8 cellular contexts compared by ENCODE assay signal in genomic region chr20:35698298-35699126, GRCh38. TPM values are rescaled to one million over a fixed set of nuclear protein-coding genes. Genes with fewer than 3 reads are reported as not detected.
DNase-seq lines count a peak whose midpoint lies in the region; ATAC-seq, FAIRE-seq and TF ChIP-seq lines count a peak whose summit lies in the region.

No MANE protein-coding gene starts in this region.

- no peak for TF ChIP-seq POLR2A in GM12891 (IDR thresholded peaks at IDR 0.05; ENCODE audit: low read depth, low read length)

- in situ Hi-C loops in HAP-1 (cut with MboI; ENCODE audit: low sequenced_read_pairs) = no loop called here

- TF ChIP-seq CTCF in OCI-LY1 (IDR thresholded peaks at IDR 0.05; ENCODE audit: low read length) (no peak), thoracic aorta (IDR thresholded peaks at IDR 0.05) (no peak)

- H3K4me3 ChIP-seq in HAP-1 = peak overlapping the region; percentile 81
- H3K4me3 ChIP-seq in OCI-LY1 (ENCODE audit: low read depth, low read length, poor library complexity, severe bottlenecking) = peak overlapping the region; percentile 87
- peak overlapping the region; percentile 95 for H3K4me3 ChIP-seq in thoracic aorta

- H3K9me2 ChIP-seq in OCI-LY1 (ENCODE audit: low read depth, low read length) = no peaks in the 10 kb centered on the region

- ATAC-seq in left lobe of liver (peak; percentile 56), thoracic aorta (ENCODE audit: insufficient number of reproducible peaks, low FRiP score, low read depth) (peak; percentile 23)

- no peak for FAIRE-seq in GM12891 (lab: Jason Lieb, UNC)

- H3K27ac ChIP-seq in OCI-LY1 (ENCODE audit: low read depth, low read length, poor library complexity, severe bottlenecking) = peak overlapping the region; percentile 59
- H3K27ac ChIP-seq in caudate nucleus (ENCODE audit: low read depth, low read length) = peak overlapping the region; percentile 80
- H3K27ac ChIP-seq in thoracic aorta = peak overlapping the region; percentile 92 to 94

- no peak for DNase-seq in GM12891 (ENCODE audit: insufficient read length, low spot score)
- DNase-seq in HAP-1 (ENCODE audit: low spot score in 2 of 2) = peak in 1 of 2 experiments; percentile 47
- peak in 7 of 61 donors; percentile 5 to 45 (median 21) for DNase-seq in caudate nucleus (lab: John Stamatoyannopoulos, UW)
- no peak for DNase-seq in left lobe of liver (ENCODE audit: low spot score)
- no peak for DNase-seq in thoracic aorta (ENCODE audit: low spot score)
- no peak for DNase-seq in effector CD4-positive, alpha-beta T cell
- DNase-seq in NK-92 (lab: John Stamatoyannopoulos, UW; ENCODE audit: unreplicated experiment) = no peak

- peak overlapping the region; percentile 99 for H3K4me2 ChIP-seq in OCI-LY1 (ENCODE audit: low read length)

- H3K4me1 ChIP-seq in HAP-1 (peaks cover 13% of the 10 kb centered on the region), OCI-LY1 (ENCODE audit: insufficient read depth, low read length, severe bottlenecking) (peaks cover 29% of the 10 kb centered on the region), thoracic aorta (ENCODE audit: control insufficient read depth in 1 of 2, low read depth in 2 of 2) (peaks cover 15 to 28% of the 10 kb centered on the region in 2 donors)

- H3F3A ChIP-seq in OCI-LY1 (ENCODE audit: insufficient read depth, low read length) = peaks cover 19% of the 10 kb centered on the region

- H2AFZ ChIP-seq in OCI-LY1 (ENCODE audit: low read length) = peak overlapping the region; percentile 60; the same call in 1 of the 2 replicates

- H3K36me3 ChIP-seq in HAP-1 (replicated peaks) = peaks cover 45% of the 10 kb centered on the region
- H3K36me3 ChIP-seq in OCI-LY1 (ENCODE audit: insufficient read depth, low read length) = peaks cover 37% of the 10 kb centered on the region
- peaks cover 24% of the 10 kb centered on the region for H3K36me3 ChIP-seq in thoracic aorta

- H3K79me2 ChIP-seq in OCI-LY1 (ENCODE audit: insufficient read depth, low read length) = no peaks in the 10 kb centered on the region; the same call in 1 of the 2 replicates

- H3K9me3 ChIP-seq in HAP-1 (no peaks in the 10 kb centered on the region), OCI-LY1 (ENCODE audit: low read length) (no peaks in the 10 kb centered on the region), thoracic aorta (no peaks in the 10 kb centered on the region)

- H3K9ac ChIP-seq in OCI-LY1 (ENCODE audit: low read length) = peak overlapping the region; percentile 90

- H3K27me3 ChIP-seq in HAP-1 (ENCODE audit: low read depth) (no peaks in the 10 kb centered on the region), OCI-LY1 (ENCODE audit: insufficient read depth, low read length) (no peaks in the 10 kb centered on the region), thoracic aorta (replicated peaks; ENCODE audit: insufficient read depth) (no peaks in the 10 kb centered on the region)

- H4K20me1 ChIP-seq in OCI-LY1 (ENCODE audit: insufficient read depth, low read length) = no peaks in the 10 kb centered on the region

TF ChIP-seq in GM12891, 5 proteins besides CTCF, POLR2A, EP300 and RAD21:
- TF ChIP-seq TAF1 (IDR thresholded peaks at IDR 0.05; ENCODE audit: low read depth, low read length) (0 out of 2 replicates have a peak, but pooled peaks have one; percentile 12), POLR2AphosphoS5 (IDR thresholded peaks at IDR 0.05; ENCODE audit: low read depth, low read length) (no peak)

RNA-seq across cellular contexts. Expression of gene NFS1, which starts 0.6 kb away (rescaled TPM):
- 23.4 TPM for polyA plus RNA-seq in GM12891 (2012; ENCODE audit: low read depth, missing spikeins)
- 60.9 TPM for total RNA-seq in left lobe of liver
- total RNA-seq in thoracic aorta = 10 to 100 TPM; 11.5 to 19.4 TPM

RNA-seq across cellular contexts. Expression of gene ROMO1, which starts 0.7 kb away (rescaled TPM):
- polyA plus RNA-seq in GM12891 (2012; ENCODE audit: low read depth, missing spikeins) = 268 TPM
- 103 TPM for total RNA-seq in left lobe of liver
- total RNA-seq in thoracic aorta = 100 to 1,000 TPM; 196 to 243 TPM

RNA-seq across cellular contexts. Expression of gene CPNE1, which starts 33.8 kb away (rescaled TPM):
- 160 TPM for polyA plus RNA-seq in GM12891 (2012; ENCODE audit: low read depth, missing spikeins)
- total RNA-seq in left lobe of liver (42.3 TPM), thoracic aorta (100 to 1,000 TPM; 125 to 126 TPM)

RNA-seq across cellular contexts. Expression of gene RBM12, which starts 33.8 kb away (rescaled TPM):
- 34.0 TPM for polyA plus RNA-seq in GM12891 (2012; ENCODE audit: low read depth, missing spikeins)
- total RNA-seq in left lobe of liver (19.3 TPM), thoracic aorta (10 to 100 TPM; 21.7 to 43.4 TPM)

RNA-seq across cellular contexts. Expression of gene RBM39, which starts 43.5 kb away (rescaled TPM):
- polyA plus RNA-seq in GM12891 (2012; ENCODE audit: low read depth, missing spikeins) = 170 TPM
- 102 TPM for total RNA-seq in left lobe of liver
- total RNA-seq in thoracic aorta = 100 to 1,000 TPM; 232 to 413 TPM
